In genomic region chr17:45131616-45132301, GRCh38 we compare ENCODE assay signal across 8 cellular contexts. TPM values are rescaled to one million over a fixed set of nuclear protein-coding genes. Genes with fewer than 3 reads are reported as not detected.
DNase-seq lines count a peak whose midpoint lies in the region; ATAC-seq and TF ChIP-seq lines count a peak whose summit lies in the region.

No MANE protein-coding gene starts in this region.

- ATAC-seq in Panc1 (no peak), HG03280 (IDR thresholded peaks at IDR 0.05; ENCODE audit: unreplicated experiment) (no peak)

- POLR2A ChIA-PET in Panc1 (lab: Charles Lee): no interaction called here

- no TSS peak for BruUV-seq in Panc1 (replicated peaks; lab: Mats Ljungman, UMichigan)

- peak; percentile 90 for TF ChIP-seq CTCF in Panc1 (IDR thresholded peaks at IDR 0.05)

- in situ Hi-C loops in Panc1 (cut with HindIII; ENCODE audit: low pct_unique_long_range_greater_than_20kb, low sequenced_read_pairs): no loop called here

- H3K36me3 ChIP-seq in Panc1 (ENCODE audit: control insufficient read depth, insufficient read depth, low read length) (no peaks in the 10 kb centered on the region; the same call in 1 of the 2 replicates), adipocyte (ENCODE audit: control insufficient read depth, insufficient read depth, low read length, severe bottlenecking) (no peaks in the 10 kb centered on the region)

- H3K9me3 ChIP-seq in Panc1 (ENCODE audit: control insufficient read depth, insufficient read depth, low read depth, low read length): no peaks in the 10 kb centered on the region
- H3K9me3 ChIP-seq in adipocyte (ENCODE audit: control insufficient read depth, low read length): no peaks in the 10 kb centered on the region

- no peaks in the 10 kb centered on the region for H3K27me3 ChIP-seq in Panc1 (ENCODE audit: control insufficient read depth, insufficient read depth, low read length)
- H3K27me3 ChIP-seq in adipocyte (replicated peaks; ENCODE audit: control insufficient read depth, insufficient read depth, low read length): no peaks in the 10 kb centered on the region

- peak overlapping the region; percentile 92 for H3K9ac ChIP-seq in adipocyte (ENCODE audit: low read length)

- peak; percentile 17 for DNase-seq in NCI-H146 treated with DMSO at 0.1 percent for 48 hours (lab: John Stamatoyannopoulos, UW; ENCODE audit: unreplicated experiment)
- DNase-seq in NCI-H146 (lab: John Stamatoyannopoulos, UW): no peak
- no peak for DNase-seq in Panc1 (ENCODE audit: low read depth, low spot score)
- DNase-seq in adipocyte (ENCODE audit: low read depth): peak; percentile 77
- DNase-seq in DMS153 treated with DMSO at 0.1 percent for 48 hours (lab: John Stamatoyannopoulos, UW; ENCODE audit: unreplicated experiment): no peak

- peak overlapping the region; percentile 72 to 74 for H3K4me3 ChIP-seq in Panc1 (ENCODE audit: low read depth in 2 of 2, low read length in 2 of 2)
- H3K4me3 ChIP-seq in adipocyte (ENCODE audit: low read length): peak overlapping the region; percentile 83
- H3K4me3 ChIP-seq in iPS-11a (ENCODE audit: low read depth, low read length): peak overlapping the region; percentile 58
- H3K4me3 ChIP-seq in skin epidermis: peak overlapping the region; percentile 41 to 85 (median 81)

- CTCF ChIA-PET in Panc1 (lab: Charles Lee): interaction anchor here (0.6 kb wide), 1 partner anchor 112 kb away, joined by 3 read pairs; no protein-coding TSS in a partner anchor

- intact Hi-C loops in Panc1 (cut with micrococcal nuclease; ENCODE audit: unreplicated experiment): no loop called here

- peaks cover 48% of the 10 kb centered on the region for H3K4me1 ChIP-seq in Panc1 (ENCODE audit: control insufficient read depth, insufficient read depth, low read length)
- peaks cover 48% of the 10 kb centered on the region for H3K4me1 ChIP-seq in adipocyte (ENCODE audit: control insufficient read depth, insufficient read depth, low read length)

- H3K27ac ChIP-seq in Panc1 (ENCODE audit: low read length): peak overlapping the region; percentile 83
- H3K27ac ChIP-seq in skin epidermis: peak overlapping the region in 20 of 21 experiments; percentile 32 to 94 (median 84)

RNA-seq across cellular contexts. Expression of gene PLCD3, which starts 0.6 kb away (rescaled TPM):
- 125 TPM for total RNA-seq in Panc1 (2021; ENCODE audit: unreplicated experiment)
- polyA plus RNA-seq in Panc1 (2012; ENCODE audit: insufficient read length): 158 TPM

RNA-seq across cellular contexts. Expression of gene ACBD4, which starts 3.7 kb away (rescaled TPM):
- total RNA-seq in Panc1 (2021; ENCODE audit: unreplicated experiment): 7.7 TPM
- polyA plus RNA-seq in Panc1 (2012; ENCODE audit: insufficient read length): 10.3 TPM

RNA-seq across cellular contexts. Expression of gene HEXIM1, which starts 16.5 kb away (rescaled TPM):
- 59.1 TPM for total RNA-seq in Panc1 (2021; ENCODE audit: unreplicated experiment)
- 80.0 TPM for polyA plus RNA-seq in Panc1 (2012; ENCODE audit: insufficient read length)

RNA-seq across cellular contexts. Expression of gene HEXIM2, which starts 29.9 kb away (rescaled TPM):
- total RNA-seq in Panc1 (2021; ENCODE audit: unreplicated experiment): 4.5 TPM
- 10.5 TPM for polyA plus RNA-seq in Panc1 (2012; ENCODE audit: insufficient read length)

Comparison
In these comparisons a context has a peak if more than half of its experiments do, and no peak if none do; other contexts are left out.
1. DNase-seq: peak in NCI-H146 treated with DMSO at 0.1 percent for 48 hours (single experiment) and adipocyte (single experiment); none in NCI-H146 (single experiment), Panc1 (single experiment) and DMS153 treated with DMSO at 0.1 percent for 48 hours (single experiment).
2. Peak in every context shown above with its lines, with median percentiles within 50 percentile points of each other: H3K4me3 ChIP-seq.